Comparison of ENCODE assay signal across 21 cellular contexts in the genomic region with DNA sequence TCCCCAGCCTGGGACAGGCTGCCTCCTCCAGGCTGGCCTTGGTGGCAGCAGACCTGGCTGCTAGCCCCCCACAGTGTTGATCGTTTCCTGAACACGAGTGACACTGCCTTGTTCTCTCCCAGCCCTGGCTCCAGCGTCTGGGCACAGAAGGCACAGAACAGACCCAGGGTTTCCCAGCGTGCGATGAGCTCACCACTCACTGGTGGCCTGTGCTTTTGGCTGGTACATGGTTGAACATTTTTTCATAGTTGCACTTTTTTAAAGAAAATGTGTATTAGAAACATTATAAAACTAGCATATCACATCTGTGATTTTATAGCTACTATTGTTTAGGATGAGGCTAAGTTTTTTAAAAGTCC. TPM values are rescaled to one million over a fixed set of nuclear protein-coding genes. Genes with fewer than 3 reads are reported as not detected.
DNase-seq lines count a peak whose midpoint lies in the region; ATAC-seq and TF ChIP-seq lines count a peak whose summit lies in the region.
"Had no signal": no experiment of that assay in that cellular context is flagged by ENCODE, and none has a peak within 500 bp of the region (broad histone marks: within the 10 kb centered on the region; RNA-seq: fewer than 3 reads in every experiment).

No MANE protein-coding gene starts in this region.

- H3K9ac ChIP-seq in BLaER1 treated with 17β-estradiol and CSF1 and Interleukin-3, amounts not matched to agents 10 nM and 100 nM, result no peak overlapping the region

- TF ChIP-seq POLR2A in right lobe of liver (IDR thresholded peaks at IDR 0.05), result no peak

- no peak overlapping the region for H3K4me3 ChIP-seq in BLaER1 treated with 17β-estradiol and CSF1 and Interleukin-3, amounts not matched to agents 10 nM and 100 nM
- H3K4me3 ChIP-seq in coronary artery (no peak overlapping the region), right lobe of liver (no peak overlapping the region), BE2C (ENCODE audit: low read depth, low read length) (no peak overlapping the region)
- H3K4me3 ChIP-seq: SJSA1 had no signal

- TF ChIP-seq CTCF in coronary artery (IDR thresholded peaks at IDR 0.05) (no peak), right lobe of liver (IDR thresholded peaks at IDR 0.05) (no peak), BE2C (IDR thresholded peaks at IDR 0.05; ENCODE audit: low read depth, low read length) (no peak)

- peak overlapping the region in 10 of 11 experiments; percentile 21 to 74 (median 40); a peak in 17 of 22 replicates for H3K4me2 ChIP-seq in BLaER1 treated with 17β-estradiol and CSF1 and Interleukin-3, amounts not matched to agents 10 nM and 100 nM

- H3K36me3 ChIP-seq in BLaER1 treated with 17β-estradiol and CSF1 and Interleukin-3, amounts not matched to agents 10 nM and 100 nM, result no peaks in the 10 kb centered on the region
- H3K36me3 ChIP-seq in right lobe of liver (no peaks in the 10 kb centered on the region), BE2C (no peaks in the 10 kb centered on the region)
- H3K36me3 ChIP-seq: SJSA1 had no signal

- no peak overlapping the region for H3K27ac ChIP-seq in BLaER1 treated with 17β-estradiol and CSF1 and Interleukin-3, amounts not matched to agents 10 nM and 100 nM
- H3K27ac ChIP-seq in coronary artery (peak overlapping the region; percentile 73 to 91), right lobe of liver (peak overlapping the region in 2 of 3 donors; percentile 32 to 39)
- H3K27ac ChIP-seq: SJSA1 had no signal

- H3K9me3 ChIP-seq in BLaER1 treated with 17β-estradiol and CSF1 and Interleukin-3, amounts not matched to agents 10 nM and 100 nM (replicated peaks in 1 of 11), result no peaks in the 10 kb centered on the region
- H3K9me3 ChIP-seq in right lobe of liver (no peaks in the 10 kb centered on the region), BE2C (no peaks in the 10 kb centered on the region)
- H3K9me3 ChIP-seq: SJSA1 had no signal

- peaks cover 0 to 9% (median 0%) of the 10 kb centered on the region in 11 experiments; a peak in 1 of 22 replicates for H4K20me1 ChIP-seq in BLaER1 treated with 17β-estradiol and CSF1 and Interleukin-3, amounts not matched to agents 10 nM and 100 nM

- peaks cover 21 to 44% (median 33%) of the 10 kb centered on the region in 10 experiments for H3K4me1 ChIP-seq in BLaER1 treated with 17β-estradiol and CSF1 and Interleukin-3, amounts not matched to agents 10 nM and 100 nM
- H3K4me1 ChIP-seq in right lobe of liver (peaks cover 0 to 51% (median 18%) of the 10 kb centered on the region in 4 donors), BE2C (peaks cover 3% of the 10 kb centered on the region)

- no peak for ATAC-seq in right lobe of liver
- ATAC-seq in sciatic nerve, result peak; percentile 11
- ATAC-seq in HG03108 (IDR thresholded peaks at IDR 0.05; ENCODE audit: unreplicated experiment), result no peak
- ATAC-seq in stimulated activated naive CD8-positive, alpha-beta T cell treated with anti-CD3 and anti-CD28 coated beads, Interleukin-15, Interleukin-2, amounts not matched to agents 100 U/mL and 50 U/mL, for 24 hours, result no peak
- ATAC-seq: CD8-positive, alpha-beta T cell; natural killer cell; T-helper 17 cell had no signal

- DNase-seq in coronary artery (ENCODE audit: low spot score) (no peak), right lobe of liver (no peak), sciatic nerve (ENCODE audit: low spot score) (no peak), BE2C (no peak), NOMO-1 treated with DMSO at 0.1 percent for 48 hours (lab: John Stamatoyannopoulos, UW; ENCODE audit: unreplicated experiment) (no peak)
- DNase-seq in stimulated activated naive CD8-positive, alpha-beta T cell treated with anti-CD3 and anti-CD28 coated beads, Interleukin-15, Interleukin-2, amounts not matched to agents 100 U/mL and 50 U/mL, for 24 hours, result no peak
- DNase-seq: activated CD4-positive, alpha-beta T cell treated with anti-CD3 and anti-CD28 coated beads, Interleukin-2, amount 10 ng/mL, durations not matched to agents 7 days and 5 days; activated gamma-delta T cell; dermis blood vessel endothelial cell; DMS79; natural killer cell; NCI-H1694 treated with DMSO at 0.1 percent for 48 hours; T-helper 17 cell had no signal

- WGBS in right lobe of liver (ENCODE audit: insufficient coverage, low coverage, low lambda C conversion rate, missing lambda C conversion rate), result 82% methylated on average over 4 of the region's 5 CpGs

- no peaks in the 10 kb centered on the region for H3K27me3 ChIP-seq in BLaER1 treated with 17β-estradiol and CSF1 and Interleukin-3, amounts not matched to agents 10 nM and 100 nM
- H3K27me3 ChIP-seq in right lobe of liver (no peaks in the 10 kb centered on the region), BE2C (no peaks in the 10 kb centered on the region)
- H3K27me3 ChIP-seq: SJSA1 had no signal

- intact Hi-C loops in right lobe of liver (cut with DNase I), result no loop called here
- intact Hi-C loops in sciatic nerve (cut with DNase I), result no loop called here

RNA-seq across cellular contexts. Expression of gene SCTR, which starts 40.9 kb away (rescaled TPM):
- total RNA-seq in right lobe of liver (under 1 TPM in 4 of 6 experiments, not detected in 2; 0.12 to 0.38 (median 0.35) TPM), sciatic nerve (not detected)
- polyA plus RNA-seq in BE2C (2012; ENCODE audit: insufficient read depth, insufficient read length, low read depth), result not detected
- total RNA-seq: activated CD4-positive, alpha-beta T cell treated with anti-CD3 and anti-CD28 coated beads, Interleukin-2, amount 10 ng/mL, durations not matched to agents 7 days and 5 days; bronchial epithelial cell; CD8-positive, alpha-beta T cell; dermis blood vessel endothelial cell; fibroblast of villous mesenchyme; natural killer cell; pulmonary artery endothelial cell; SJSA1; T-helper 17 cell had no signal
- polyA plus RNA-seq: AG04450 had no signal

RNA-seq across cellular contexts. Expression of gene TMEM37, which starts 51.7 kb away (rescaled TPM):
- total RNA-seq in right lobe of liver (10 to 100 TPM; 37.3 to 96.6 (median 73.5) TPM), sciatic nerve (7.1 TPM)
- polyA plus RNA-seq in BE2C (2012; ENCODE audit: insufficient read depth, insufficient read length, low read depth), result not detected
- total RNA-seq: activated CD4-positive, alpha-beta T cell treated with anti-CD3 and anti-CD28 coated beads, Interleukin-2, amount 10 ng/mL, durations not matched to agents 7 days and 5 days; bronchial epithelial cell; CD8-positive, alpha-beta T cell; natural killer cell; SJSA1; T-helper 17 cell had no signal

Comparison
In these comparisons a context has a peak if more than half of its experiments do, and no peak if none do; other contexts are left out.
1. H3K27ac ChIP-seq: peak in coronary artery (2 of 2) and right lobe of liver (2 of 3); none in BLaER1 treated with 17β-estradiol and CSF1 and Interleukin-3, amounts not matched to agents 10 nM and 100 nM (0 of 11).